ENCODE assay signal across 8 cellular contexts in genomic region chr7:72783601-72784385, GRCh38. TPM values are rescaled to one million over a fixed set of nuclear protein-coding genes. Genes with fewer than 3 reads are reported as not detected.
DNase-seq lines count a peak whose midpoint lies in the region; ATAC-seq, FAIRE-seq and TF ChIP-seq lines count a peak whose summit lies in the region.
"Not testable (repeated sequence)": the region's sequence is repeated elsewhere in the genome, so short reads cannot be mapped to it uniquely, and the experiment has no call there.

No MANE protein-coding gene starts in this region.

- not testable (repeated sequence) for H3K27me3 ChIP-seq in lung (ENCODE audit: control insufficient read depth, insufficient read depth); small intestine (ENCODE audit: control insufficient read depth in 2 of 2, insufficient read depth in 2 of 2, low read length in 2 of 2)

- H3K9me3 ChIP-seq in lung (ENCODE audit: control insufficient read depth in 2 of 2, insufficient read depth in 1 of 2, low read length in 1 of 2); small intestine (ENCODE audit: control insufficient read depth, low read depth): not testable (repeated sequence)

- not testable (repeated sequence) for H3K4me1 ChIP-seq in lung (ENCODE audit: control insufficient read depth in 2 of 2, insufficient read depth in 2 of 2, low read length in 2 of 2); small intestine (ENCODE audit: control insufficient read depth in 2 of 2, insufficient read depth in 1 of 2, low read depth in 1 of 2, low read length in 1 of 2)

- H3K36me3 ChIP-seq in lung (ENCODE audit: control insufficient read depth in 2 of 2, insufficient read depth in 2 of 2, low read length in 2 of 2); small intestine (ENCODE audit: control insufficient read depth in 2 of 2, insufficient read depth in 2 of 2, low read length in 2 of 2): not testable (repeated sequence)

- H3K4me3 ChIP-seq in lung; small intestine (ENCODE audit: low read depth in 1 of 2, low read length in 2 of 2): not testable (repeated sequence)

- H3K27ac ChIP-seq in VCaP (peak overlapping the region; percentile 34; the same call in 1 of the 2 replicates), small intestine (ENCODE audit: low read depth in 1 of 2, low read length in 1 of 2) (peak overlapping the region in 1 of 2 donors; percentile 58)
- not testable (repeated sequence) for H3K27ac ChIP-seq in lung (ENCODE audit: low read depth in 1 of 2, low read length in 1 of 2)

- not testable (repeated sequence) for TF ChIP-seq CTCF in VCaP (conservative IDR thresholded peaks at IDR 0.05); lung (IDR thresholded peaks at IDR 0.05; ENCODE audit: control extremely low read depth, extremely low read depth)

- DNase-seq in AG20443 (ENCODE audit: low spot score) (peak; percentile 32), HK-2 (ENCODE audit: unreplicated experiment) (peak; percentile 11), NCI-H460 (ENCODE audit: extremely low read depth, low read depth) (peak; percentile 43), dedifferentiated amniotic fluid mesenchymal stem cell (ENCODE audit: extremely low spot score) (peak; percentile 74), head of caudate nucleus (peak in 27 of 42 donors; percentile 13 to 73 (median 40)), lung (ENCODE audit: low spot score) (peak; percentile 33), small intestine (peak; percentile 40)

- not testable (repeated sequence) for FAIRE-seq in small intestine (lab: Jason Lieb, UNC)

- WGBS in lung, 2 donors, result 56 to 63% methylated on average over 4 of the region's 4 CpGs
- WGBS in small intestine, 3 donors, result 53 to 83% (median 64%) methylated on average over 4 of the region's 4 CpGs

- peak; percentile 82 for ATAC-seq in lung (ENCODE audit: insufficient read depth, low FRiP score)

- intact Hi-C loops in head of caudate nucleus (cut with DNase I), result not testable (repeated sequence)

RNA-seq across cellular contexts. Expression of gene TYW1B, which starts 44.2 kb away (rescaled TPM):
- 0.89 and 1.2 TPM in 2 replicates for total RNA-seq in NCI-H460 (2014; rRNA removed; shearing (Covaris generic))
- 0.74 and 1.4 TPM in 2 replicates for polyA plus RNA-seq in NCI-H460 (2014; cell fraction: nucleus; rRNA removed)
- 10 to 100 TPM in 1 of 2 donors, 1 to 10 TPM in 1; 2.1 to 10.1 TPM for total RNA-seq in lung
- polyA plus RNA-seq in lung (1 to 10 TPM in 1 of 2 donors, under 1 TPM in 1; 0.90 to 1.1 TPM), small intestine (1 to 10 TPM; 1.1 to 2.5 (median 1.6) TPM)

Comparison
In these comparisons a context has a peak if more than half of its experiments do, and no peak if none do; other contexts are left out.
1. DNase-seq: peak in every context shown above with its lines; median percentile 74 in dedifferentiated amniotic fluid mesenchymal stem cell; 43 in NCI-H460; 40 in head of caudate nucleus; 40 in small intestine; 33 in lung; 32 in AG20443; 11 in HK-2.